ENCODE assay signal across 25 cellular contexts in genomic region chr9:8206720-8207119, GRCh38.
"Had no signal": no experiment of that assay in that cellular context is flagged by ENCODE, and none has a peak within 500 bp of the region (broad histone marks: within the 10 kb centered on the region; RNA-seq: fewer than 3 reads in every experiment).

No MANE protein-coding gene starts in this region.

- DNase-seq: activated B cell treated with CpG ODN at 0.5 μM for 24 hours; activated CD4-positive, alpha-beta T cell treated with anti-CD3 and anti-CD28 coated beads for 36 hours; activated CD4-positive, alpha-beta T cell treated with anti-CD3 and anti-CD28 coated beads, Interleukin-2, amount 50 U/mL, for 4 hours; activated CD8-positive, alpha-beta memory T cell treated with anti-CD3 and anti-CD28 coated beads, Interleukin-2, amount 50 U/mL, for 48 hours; activated effector memory CD4-positive, alpha-beta T cell treated with anti-CD3 and anti-CD28 coated beads, Interleukin-2, amount 50 U/mL, for 16 hours; activated naive CD4-positive, alpha-beta T cell treated with anti-CD3 and anti-CD28 coated beads, Interleukin-2, amount 10 ng/mL, durations not matched to agents 7 days and 5 days; activated T-cell treated with anti-CD3 and anti-CD28 coated beads, Interleukin-2, amount 50 U/mL, for 48 hours; anterior cingulate cortex; brain microvascular endothelial cell; caudate nucleus; effector CD4-positive, alpha-beta T cell; foreskin melanocyte; glutamatergic neuron; kidney glomerular epithelial cell; left lung; pancreas; psoas muscle; stimulated activated CD4-positive, alpha-beta T cell treated with anti-CD3 and anti-CD28 coated beads, Interleukin-4, amount 100 ng/mL, for 24 hours; stimulated activated naive CD8-positive, alpha-beta T cell treated with anti-CD3 and anti-CD28 coated beads, Interleukin-15, Interleukin-2, amounts not matched to agents 100 U/mL and 50 U/mL, for 24 hours; upper lobe of right lung had no signal

- ATAC-seq: activated CD4-positive, alpha-beta T cell treated with anti-CD3 and anti-CD28 coated beads for 36 hours; left lung; pancreas; psoas muscle; stimulated activated naive CD8-positive, alpha-beta T cell treated with anti-CD3 and anti-CD28 coated beads, Interleukin-15, Interleukin-2, amounts not matched to agents 100 U/mL and 50 U/mL, for 24 hours; upper lobe of right lung had no signal

- H3K4me3 ChIP-seq: hepatocyte, left lung, lung, pancreas, psoas muscle, right atrium auricular region, upper lobe of right lung had no signal

- H3K4me1 Mint-ChIP-seq: activated B cell treated with CpG ODN at 0.5 μM for 24 hours, nephron had no signal

- H3K36me3 Mint-ChIP-seq: activated naive CD4-positive, alpha-beta T cell treated with anti-CD3 and anti-CD28 coated beads, Interleukin-2, amount 10 ng/mL, durations not matched to agents 7 days and 5 days had no signal

- H3K9me3 Mint-ChIP-seq: activated B cell treated with CpG ODN at 0.5 μM for 24 hours; activated naive CD4-positive, alpha-beta T cell treated with anti-CD3 and anti-CD28 coated beads, Interleukin-2, amount 10 ng/mL, durations not matched to agents 7 days and 5 days had no signal

- H3K27ac Mint-ChIP-seq: activated B cell treated with CpG ODN at 0.5 μM for 24 hours; activated CD4-positive, alpha-beta T cell treated with anti-CD3 and anti-CD28 coated beads for 36 hours; activated naive CD4-positive, alpha-beta T cell treated with anti-CD3 and anti-CD28 coated beads, Interleukin-2, amount 10 ng/mL, durations not matched to agents 7 days and 5 days; dendritic cell treated with granulocyte-macrophage colony-stimulating factor and Interleukin-4, amounts not matched to agents 40 ng/mL and 50 ng/mL, for 4 days; nephron had no signal

- H3K27me3 Mint-ChIP-seq: activated CD4-positive, alpha-beta T cell treated with anti-CD3 and anti-CD28 coated beads for 36 hours; activated naive CD4-positive, alpha-beta T cell treated with anti-CD3 and anti-CD28 coated beads, Interleukin-2, amount 10 ng/mL, durations not matched to agents 7 days and 5 days; dendritic cell treated with granulocyte-macrophage colony-stimulating factor and Interleukin-4, amounts not matched to agents 40 ng/mL and 50 ng/mL, for 4 days had no signal

- H3K4me3 Mint-ChIP-seq: activated B cell treated with CpG ODN at 0.5 μM for 24 hours; activated CD4-positive, alpha-beta T cell treated with anti-CD3 and anti-CD28 coated beads for 36 hours; activated naive CD4-positive, alpha-beta T cell treated with anti-CD3 and anti-CD28 coated beads, Interleukin-2, amount 10 ng/mL, durations not matched to agents 7 days and 5 days; dendritic cell treated with granulocyte-macrophage colony-stimulating factor and Interleukin-4, amounts not matched to agents 40 ng/mL and 50 ng/mL, for 4 days; nephron had no signal
